Comparison of ENCODE assay signal across 10 cellular contexts in the genomic region with DNA sequence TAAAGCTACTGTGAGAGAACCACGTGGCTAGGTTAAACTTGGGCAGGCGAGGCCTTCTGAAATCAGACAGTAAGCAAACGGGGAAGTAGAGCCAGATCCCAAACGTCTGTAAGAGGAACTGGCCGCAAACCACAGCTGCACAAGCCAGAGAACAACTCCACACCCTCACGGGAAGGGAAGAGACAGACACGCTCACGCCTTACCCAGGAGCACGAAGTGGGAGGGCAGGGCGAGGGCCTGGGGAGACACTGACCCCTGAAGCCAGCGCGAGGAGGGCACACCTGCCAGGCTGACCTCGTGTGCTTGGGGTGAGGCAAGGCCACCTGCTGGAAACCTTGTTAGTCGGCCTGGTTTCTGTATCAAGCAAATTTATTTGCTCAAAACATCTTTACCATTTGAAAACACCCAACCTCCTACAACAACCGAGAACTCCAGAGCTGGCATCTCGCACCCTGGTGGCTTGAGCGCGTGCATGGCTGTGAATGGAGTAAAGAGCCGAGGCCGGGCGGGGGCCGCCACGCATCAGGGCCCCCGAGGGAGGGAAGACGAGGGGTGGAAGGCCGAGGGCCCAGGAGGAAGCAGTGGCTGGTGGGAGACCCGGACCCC. TPM values are rescaled to one million over a fixed set of nuclear protein-coding genes. Genes with fewer than 3 reads are reported as not detected.
DNase-seq lines count a peak whose midpoint lies in the region; ATAC-seq, FAIRE-seq and TF ChIP-seq lines count a peak whose summit lies in the region.
"Had no signal": no experiment of that assay in that cellular context is flagged by ENCODE, and none has a peak within 500 bp of the region (broad histone marks: within the 10 kb centered on the region; RNA-seq: fewer than 3 reads in every experiment).

No MANE protein-coding gene starts in this region.

- H3K9me2 ChIP-seq in DOHH2 (replicated peaks; ENCODE audit: control insufficient read depth, low read length) = no peaks in the 10 kb centered on the region

- BruUV-seq in GM12878 (replicated peaks; lab: Mats Ljungman, UMichigan) = TSS peak; percentile 48

- intact Hi-C loops in GM12878 (cut with micrococcal nuclease; ENCODE audit: unreplicated experiment) = no loop called here

- no peak for TF ChIP-seq EP300 in GM12878 (IDR thresholded peaks at IDR 0.05; ENCODE audit: borderline replicate concordance in 1 of 2, control insufficient read depth in 1 of 2, low read depth in 2 of 2, low read length in 2 of 2)

- H3F3A ChIP-seq in DOHH2 (ENCODE audit: control insufficient read depth, insufficient read depth) = peaks cover 13% of the 10 kb centered on the region

- H3K27ac ChIP-seq in DOHH2 (ENCODE audit: low read depth, low read length) = peak overlapping the region; percentile 88
- peak overlapping the region; percentile 83 for H3K27ac ChIP-seq in GM12878 (ENCODE audit: control insufficient read depth, insufficient read depth)

- DNase-seq in NOMO-1 treated with dmso at 0.1 percent for 144 hours (lab: John Stamatoyannopoulos, UW; ENCODE audit: unreplicated experiment) = peak; percentile 87
- no peak for DNase-seq in GM12878 (ENCODE audit: low read depth, low spot score)
- peak in 8 of 10 donors; percentile 31 to 79 (median 62) for DNase-seq in naive thymus-derived CD8-positive, alpha-beta T cell
- DNase-seq in NCI-H2107 treated with DMSO at 0.1 percent for 48 hours (lab: John Stamatoyannopoulos, UW; ENCODE audit: unreplicated experiment) = no peak
- DNase-seq: NCI-H1417 treated with DMSO at 0.1 percent for 48 hours had no signal

- 7% methylated on average over 27 of the region's 27 CpGs for WGBS in GM12878 (ENCODE audit: insufficient coverage, insufficient replicate concordance, low lambda C conversion rate, missing lambda C conversion rate)

- no peak for TF ChIP-seq RAD21 in GM12878 (IDR thresholded peaks at IDR 0.05; ENCODE audit: insufficient read depth, low read depth, low read length)

- H3K27me3 Mint-ChIP-seq in naive thymus-derived CD8-positive, alpha-beta T cell = no peaks in the 10 kb centered on the region

- peak; percentile 71 for TF ChIP-seq POLR2A in GM12878 (IDR thresholded peaks at IDR 0.05; ENCODE audit: low read depth, low read length)

- peaks cover 23% of the 10 kb centered on the region for H3K79me2 ChIP-seq in DOHH2 (ENCODE audit: control insufficient read depth, low read length)
- H3K79me2 ChIP-seq in GM12878 (ENCODE audit: control insufficient read depth, insufficient read depth, low read length) = peaks cover 1% of the 10 kb centered on the region

- peaks cover 22 to 71% (median 62%) of the 10 kb centered on the region in 4 donors for H3K4me1 Mint-ChIP-seq in naive thymus-derived CD8-positive, alpha-beta T cell

- peak overlapping the region; percentile 86 to 98 (median 95) for H3K27ac Mint-ChIP-seq in naive thymus-derived CD8-positive, alpha-beta T cell

- peaks cover 0 to 54% (median 13%) of the 10 kb centered on the region in 3 donors for H3K36me3 Mint-ChIP-seq in naive thymus-derived CD8-positive, alpha-beta T cell

- peaks cover 88% of the 10 kb centered on the region for H3K36me3 ChIP-seq in DOHH2 (ENCODE audit: control insufficient read depth, low read length)
- peaks cover 15 to 52% of the 10 kb centered on the region in 2 experiments for H3K36me3 ChIP-seq in GM12878 (ENCODE audit: control insufficient read depth in 2 of 2, insufficient read depth in 2 of 2, low read length in 1 of 2)

- H3K9me3 ChIP-seq in DOHH2 (ENCODE audit: control insufficient read depth, insufficient read depth, low read length) = no peaks in the 10 kb centered on the region
- no peaks in the 10 kb centered on the region for H3K9me3 ChIP-seq in GM12878 (replicated peaks; ENCODE audit: control insufficient read depth, insufficient read depth, low read length)
- H3K9me3 ChIP-seq: body of pancreas had no signal

- H3K4me3 ChIP-seq in DOHH2 (ENCODE audit: low read length) (peak overlapping the region; percentile 37), GM12878 (no peak overlapping the region)
- H3K4me3 ChIP-seq: body of pancreas had no signal

- SMC1A ChIA-PET in GM12878 (lab: Charles Lee; ENCODE audit: uncharacterized antibody, unreplicated experiment) = interaction anchor here (1.0 to 3.0 kb wide), 4 partner anchors 9 to 21 kb away, joined by 3 to 14 read pairs (median 7); a partner anchor contains a TSS

- H3K9ac ChIP-seq in GM12878 (ENCODE audit: control insufficient read depth, insufficient read depth, low read length) = peak overlapping the region; percentile 48

- in situ Hi-C loops in GM12878 (cut with MboI) = no loop called here

- peaks cover 0 to 2% (median 0%) of the 10 kb centered on the region in 9 donors for H3K9me3 Mint-ChIP-seq in naive thymus-derived CD8-positive, alpha-beta T cell

- no peaks in the 10 kb centered on the region for H3K27me3 ChIP-seq in DOHH2 (ENCODE audit: control insufficient read depth, low read length)
- H3K27me3 ChIP-seq in GM12878 (replicated peaks in 1 of 2; ENCODE audit: control insufficient read depth in 2 of 2, insufficient read depth in 2 of 2, low read length in 1 of 2) = no peaks in the 10 kb centered on the region
- H3K27me3 ChIP-seq: body of pancreas had no signal

- TF ChIP-seq CTCF in DOHH2 (IDR thresholded peaks at IDR 0.05; ENCODE audit: low read depth, low read length, poor library complexity, severe bottlenecking) (peak; percentile 44), GM12878 (IDR thresholded peaks at IDR 0.05 in 2 of 3, conservative IDR thresholded peaks at IDR 0.05 in 1 of 3; ENCODE audit: control insufficient read depth in 2 of 3, extremely low read depth in 1 of 3, insufficient read depth in 1 of 3, low read depth in 3 of 3, low read length in 3 of 3) (peak in 2 of 3 experiments; percentile 9 to 26; a peak in 2 of 6 replicates)

- H3K4me2 ChIP-seq in DOHH2 (ENCODE audit: low read length) (peak overlapping the region; percentile 61), GM12878 (ENCODE audit: control insufficient read depth, insufficient read depth) (peak overlapping the region; percentile 50; the same call in 1 of the 2 replicates)

- peak overlapping the region; percentile 54 to 79 (median 74) for H3K4me3 Mint-ChIP-seq in naive thymus-derived CD8-positive, alpha-beta T cell

- ATAC-seq in GM12878 (peak; percentile 66), GM21825 (IDR thresholded peaks at IDR 0.05; ENCODE audit: unreplicated experiment) (no peak), HG03280 (IDR thresholded peaks at IDR 0.05; ENCODE audit: unreplicated experiment) (no peak), HG03354 (IDR thresholded peaks at IDR 0.05; ENCODE audit: poor library complexity, severe bottlenecking, unreplicated experiment) (no peak)
- ATAC-seq in naive thymus-derived CD8-positive, alpha-beta T cell = peak; percentile 26 to 34
- ATAC-seq: body of pancreas had no signal

- CTCF ChIA-PET in GM12878 (lab: Yijun Ruan, JAX) = interaction anchor here (0.7 to 1.2 kb wide), 4 partner anchors 10 to 30 kb away, joined by 3 to 5 read pairs (median 4); no protein-coding TSS in a partner anchor

- peak; percentile 74 for FAIRE-seq in GM12878 (lab: Jason Lieb, UNC)

- POLR2A ChIA-PET in GM12878 (lab: Charles Lee) = interaction anchor here (0.5 to 4.9 kb wide), 3 partner anchors 8 to 61 kb away, joined by 3 to 23 read pairs (median 7); a partner anchor contains a TSS
- POLR2A ChIA-PET in naive thymus-derived CD8-positive, alpha-beta T cell (lab: Charles Lee) = interaction anchor here (0.6 to 31.7 kb wide), 18 partner anchors 12 to 195 kb away, joined by 3 to 2279 read pairs (median 10); a partner anchor contains a TSS

- peaks cover 32% of the 10 kb centered on the region for H3K4me1 ChIP-seq in DOHH2 (ENCODE audit: control insufficient read depth, low read length)
- H3K4me1 ChIP-seq in GM12878 (ENCODE audit: control insufficient read depth, insufficient read depth, low read length) = peaks cover 29% of the 10 kb centered on the region

- RAD21 ChIA-PET in GM12878 (lab: Charles Lee; ENCODE audit: unreplicated experiment) = interaction anchor here (0.6 to 1.7 kb wide), 5 partner anchors 10 to 170 kb away, joined by 3 to 8 read pairs (median 4); a partner anchor contains a TSS

- no peak overlapping the region for H2AFZ ChIP-seq in GM12878 (ENCODE audit: control insufficient read depth, low read depth, low read length)

- peaks cover 4% of the 10 kb centered on the region; the same call in 1 of the 2 replicates for H4K20me1 ChIP-seq in DOHH2 (ENCODE audit: control insufficient read depth, insufficient read depth, low read depth, low read length)
- no peaks in the 10 kb centered on the region for H4K20me1 ChIP-seq in GM12878 (ENCODE audit: control insufficient read depth, insufficient read depth)

RNA-seq across cellular contexts. Expression of a gene that starts 7.3 kb away (rescaled TPM):
- 37.4 and 46.6 TPM in 2 replicates for total RNA-seq in GM12878 (2013; cell fraction: nucleolus; rRNA removed)
- total RNA-seq in GM12878 (2014; rRNA removed) (194 and 207 TPM in 2 replicates), GM12878 (2014; rRNA removed; fragmentation: Illumina TruSeq; extraction: Trizol) (78.7 and 85.5 TPM in 2 replicates), GM12878 (2021) (243 and 250 TPM in 2 replicates)
- polyA plus RNA-seq in GM12878 (2011; ENCODE audit: low read depth) = 54.0 TPM
- polyA plus RNA-seq in GM12878 (2011; rRNA removed) (92.4 and 192 TPM in 2 replicates), GM12878 (2014; fragmentation: Illumina TruSeq; extraction: Trizol) (10.0 and 142 TPM in 2 replicates), GM12878 (2014; fragmentation: Nextera tagmentation; extraction: Ambion mirVana) (10 to 100 TPM in 1 of 2 experiments, 1 to 10 TPM in 1; 4.0 to 17.0 TPM), GM12878 (2014; rRNA removed) (367 and 444 TPM in 2 replicates), GM12878 (2016; fragmentation: Nextera tagmentation; extraction: Ambion mirVana) (100 to 1,000 TPM; 460 to 487 TPM)
- 220 and 291 TPM in 2 replicates for polyA plus RNA-seq in GM12878 (2011; cell fraction: cytosol; rRNA removed)
- polyA plus RNA-seq in GM12878 (2011; cell fraction: nucleus; rRNA removed) = 162 and 168 TPM in 2 replicates
- 184 and 198 TPM in 2 replicates for polyA plus RNA-seq in GM12878 (2012)
- polyA minus RNA-seq in GM12878 (2011; rRNA and poly(A)+ RNA removed) = 76.9 and 101 TPM in 2 replicates
- polyA minus RNA-seq in GM12878 (2011; cell fraction: cytosol; rRNA and poly(A)+ RNA removed) = 70.2 and 78.0 TPM in 2 replicates
- polyA minus RNA-seq in GM12878 (2011; cell fraction: nucleus; rRNA and poly(A)+ RNA removed) = 29.5 and 49.3 TPM in 2 replicates
- 10 to 100 TPM; 88.0 to 95.3 TPM for total RNA-seq in naive thymus-derived CD8-positive, alpha-beta T cell
- 100 to 1,000 TPM; 159 to 233 (median 187) TPM for polyA plus RNA-seq in naive thymus-derived CD8-positive, alpha-beta T cell

RNA-seq across cellular contexts. Expression of a gene that starts 15.9 kb away (rescaled TPM):
- total RNA-seq in GM12878 (2013; cell fraction: nucleolus; rRNA removed) = 30.7 and 37.1 TPM in 2 replicates
- total RNA-seq in GM12878 (2014; rRNA removed) (325 and 388 TPM in 2 replicates), GM12878 (2014; rRNA removed; fragmentation: Illumina TruSeq; extraction: Trizol) (185 and 204 TPM in 2 replicates), GM12878 (2021) (305 and 316 TPM in 2 replicates)
- 143 TPM for polyA plus RNA-seq in GM12878 (2011; ENCODE audit: low read depth)
- polyA plus RNA-seq in GM12878 (2011; rRNA removed) (171 and 289 TPM in 2 replicates), GM12878 (2014; fragmentation: Illumina TruSeq; extraction: Trizol) (144 and 257 TPM in 2 replicates), GM12878 (2014; fragmentation: Nextera tagmentation; extraction: Ambion mirVana) (10 to 100 TPM; 33.3 to 99.6 TPM), GM12878 (2014; rRNA removed) (749 and 807 TPM in 2 replicates), GM12878 (2016; fragmentation: Nextera tagmentation; extraction: Ambion mirVana) (100 to 1,000 TPM; 534 to 574 TPM)
- polyA plus RNA-seq in GM12878 (2011; cell fraction: cytosol; rRNA removed) = 532 and 769 TPM in 2 replicates
- 455 and 480 TPM in 2 replicates for polyA plus RNA-seq in GM12878 (2011; cell fraction: nucleus; rRNA removed)
- polyA plus RNA-seq in GM12878 (2012) = 460 and 464 TPM in 2 replicates
- polyA minus RNA-seq in GM12878 (2011; rRNA and poly(A)+ RNA removed) = 134 and 182 TPM in 2 replicates
- 111 and 122 TPM in 2 replicates for polyA minus RNA-seq in GM12878 (2011; cell fraction: cytosol; rRNA and poly(A)+ RNA removed)
- polyA minus RNA-seq in GM12878 (2011; cell fraction: nucleus; rRNA and poly(A)+ RNA removed) = 39.3 and 60.3 TPM in 2 replicates
- total RNA-seq in naive thymus-derived CD8-positive, alpha-beta T cell = 100 to 1,000 TPM; 207 to 225 TPM
- 100 to 1,000 TPM; 370 to 465 (median 405) TPM for polyA plus RNA-seq in naive thymus-derived CD8-positive, alpha-beta T cell

RNA-seq across cellular contexts. Expression of a gene that starts 20.9 kb away (rescaled TPM):
- 190 and 196 TPM in 2 replicates for total RNA-seq in GM12878 (2013; cell fraction: nucleolus; rRNA removed)
- 116 and 146 TPM in 2 replicates for total RNA-seq in GM12878 (2014; rRNA removed)
- total RNA-seq in GM12878 (2014; rRNA removed; fragmentation: Illumina TruSeq; extraction: Trizol) = 21.4 and 26.2 TPM in 2 replicates
- total RNA-seq in GM12878 (2021) = 142 and 151 TPM in 2 replicates
- polyA plus RNA-seq in GM12878 (2011; ENCODE audit: low read depth) = 33.0 TPM
- polyA plus RNA-seq in GM12878 (2011; rRNA removed) = 20.8 and 53.2 TPM in 2 replicates
- 64.0 and 103 TPM in 2 replicates for polyA plus RNA-seq in GM12878 (2011; cell fraction: cytosol; rRNA removed)
- polyA plus RNA-seq in GM12878 (2011; cell fraction: nucleus; rRNA removed) = 223 and 275 TPM in 2 replicates
- 85.3 and 105 TPM in 2 replicates for polyA plus RNA-seq in GM12878 (2012)
- polyA plus RNA-seq in GM12878 (2014; fragmentation: Illumina TruSeq; extraction: Trizol) = 1.4 and 9.8 TPM in 2 replicates
- polyA plus RNA-seq in GM12878 (2014; fragmentation: Nextera tagmentation; extraction: Ambion mirVana) = 1 to 10 TPM; 1.4 to 7.8 TPM
- polyA plus RNA-seq in GM12878 (2014; rRNA removed) = 96.0 and 125 TPM in 2 replicates
- polyA plus RNA-seq in GM12878 (2016; fragmentation: Nextera tagmentation; extraction: Ambion mirVana) = 10 to 100 TPM; 66.6 to 82.6 TPM
- 36.0 and 96.7 TPM in 2 replicates for polyA minus RNA-seq in GM12878 (2011; rRNA and poly(A)+ RNA removed)
- 45.4 and 45.7 TPM in 2 replicates for polyA minus RNA-seq in GM12878 (2011; cell fraction: cytosol; rRNA and poly(A)+ RNA removed)
- polyA minus RNA-seq in GM12878 (2011; cell fraction: nucleus; rRNA and poly(A)+ RNA removed) = 32.4 and 52.2 TPM in 2 replicates
- total RNA-seq in naive thymus-derived CD8-positive, alpha-beta T cell = 1,000 to 10,000 TPM; 1,025 to 1,060 TPM
- polyA plus RNA-seq in naive thymus-derived CD8-positive, alpha-beta T cell = 100 to 1,000 TPM; 261 to 681 (median 358) TPM

RNA-seq across cellular contexts. Expression of a gene that starts 48.0 kb away (rescaled TPM):
- total RNA-seq in GM12878 (2013; cell fraction: nucleolus; rRNA removed) = 50.3 and 55.4 TPM in 2 replicates
- 14.9 and 18.1 TPM in 2 replicates for total RNA-seq in GM12878 (2014; rRNA removed)
- total RNA-seq in GM12878 (2014; rRNA removed; fragmentation: Illumina TruSeq; extraction: Trizol) = 5.6 and 7.6 TPM in 2 replicates
- total RNA-seq in GM12878 (2021) = 38.7 and 49.5 TPM in 2 replicates
- 16.4 TPM for polyA plus RNA-seq in GM12878 (2011; ENCODE audit: low read depth)
- polyA plus RNA-seq in GM12878 (2011; rRNA removed) = 3.3 and 5.5 TPM in 2 replicates
- 7.0 and 10.0 TPM in 2 replicates for polyA plus RNA-seq in GM12878 (2011; cell fraction: cytosol; rRNA removed)
- 81.6 and 107 TPM in 2 replicates for polyA plus RNA-seq in GM12878 (2011; cell fraction: nucleus; rRNA removed)
- 15.2 and 21.6 TPM in 2 replicates for polyA plus RNA-seq in GM12878 (2012)
- 4.6 and 11.4 TPM in 2 replicates for polyA plus RNA-seq in GM12878 (2014; fragmentation: Illumina TruSeq; extraction: Trizol)
- polyA plus RNA-seq in GM12878 (2014; fragmentation: Nextera tagmentation; extraction: Ambion mirVana) = 1 to 10 TPM; 1.0 to 2.9 TPM
- polyA plus RNA-seq in GM12878 (2014; rRNA removed) = 26.9 and 36.5 TPM in 2 replicates
- 10 to 100 TPM; 22.0 to 22.1 TPM for polyA plus RNA-seq in GM12878 (2016; fragmentation: Nextera tagmentation; extraction: Ambion mirVana)
- polyA minus RNA-seq in GM12878 (2011; rRNA and poly(A)+ RNA removed) = 4.3 and 9.4 TPM in 2 replicates
- polyA minus RNA-seq in GM12878 (2011; cell fraction: cytosol; rRNA and poly(A)+ RNA removed) = 5.8 and 7.9 TPM in 2 replicates
- 24.3 and 39.7 TPM in 2 replicates for polyA minus RNA-seq in GM12878 (2011; cell fraction: nucleus; rRNA and poly(A)+ RNA removed)
- total RNA-seq in naive thymus-derived CD8-positive, alpha-beta T cell = 100 to 1,000 TPM; 221 to 232 TPM
- polyA plus RNA-seq in naive thymus-derived CD8-positive, alpha-beta T cell = 10 to 100 TPM in 1 of 3 donors, 1 to 10 TPM in 2; 4.2 to 14.4 (median 8.7) TPM

Comparison
In these comparisons a context has a peak if more than half of its experiments do, and no peak if none do; other contexts are left out.
1. DNase-seq: peak in NOMO-1 treated with dmso at 0.1 percent for 144 hours (single experiment) and naive thymus-derived CD8-positive, alpha-beta T cell (8 of 10); none in GM12878 (single experiment) and NCI-H2107 treated with DMSO at 0.1 percent for 48 hours (single experiment).
2. ATAC-seq: peak in GM12878 (single experiment) and naive thymus-derived CD8-positive, alpha-beta T cell (2 of 2); none in GM21825 (single experiment), HG03280 (single experiment) and HG03354 (single experiment).
3. RNA of a gene that starts 20.9 kb away (total RNA-seq): 1,025 to 1,060 TPM in naive thymus-derived CD8-positive, alpha-beta T cell; 21.4 to 196 TPM in GM12878; every median in the first group is over 4 times any median in the second.